In the genomic region with DNA sequence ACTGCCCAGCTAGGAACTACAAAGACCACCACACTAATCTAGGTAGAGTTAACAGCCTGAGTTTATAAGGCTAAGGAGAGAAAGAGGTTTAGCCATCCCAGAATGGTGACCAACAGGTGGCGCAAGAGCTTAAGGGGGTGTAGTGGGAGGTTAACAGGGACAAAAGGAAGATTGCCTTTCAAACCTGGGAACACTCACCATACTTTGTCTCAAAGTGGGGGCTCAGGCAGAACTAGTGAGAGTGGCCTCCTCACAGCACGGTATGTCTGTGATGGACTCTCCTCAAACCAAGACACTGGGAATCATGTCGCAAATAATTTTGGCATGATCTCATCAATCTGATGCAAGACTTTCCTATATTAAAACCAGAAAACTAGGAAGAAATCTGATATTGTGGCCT, we compare ENCODE assay signal across 8 cellular contexts. TPM values are rescaled to one million over a fixed set of nuclear protein-coding genes. Genes with fewer than 3 reads are reported as not detected.
DNase-seq lines count a peak whose midpoint lies in the region; ATAC-seq and TF ChIP-seq lines count a peak whose summit lies in the region.

No MANE protein-coding gene starts in this region.

- TF ChIP-seq CTCF in astrocyte of the spinal cord (IDR thresholded peaks at IDR 0.05; ENCODE audit: low read depth, low read length) (peak; percentile 35), liver (IDR thresholded peaks at IDR 0.05; ENCODE audit: low read depth, low read length, missing input control) (no peak)

- no peaks in the 10 kb centered on the region for H3K27me3 Mint-ChIP-seq in stimulated activated memory B cell treated with anti-CD40 and anti-IgM and Interleukin-4, amounts not matched to agents 10 μg/mL and 1 μg/mL and 100 μg/mL, for 72 hours

- H3K4me1 Mint-ChIP-seq in stimulated activated memory B cell treated with anti-CD40 and anti-IgM and Interleukin-4, amounts not matched to agents 10 μg/mL and 1 μg/mL and 100 μg/mL, for 72 hours, result no peaks in the 10 kb centered on the region

- H3K9me3 Mint-ChIP-seq in stimulated activated memory B cell treated with anti-CD40 and anti-IgM and Interleukin-4, amounts not matched to agents 10 μg/mL and 1 μg/mL and 100 μg/mL, for 72 hours, result no peaks in the 10 kb centered on the region

- H3K27ac Mint-ChIP-seq in stimulated activated memory B cell treated with anti-CD40 and anti-IgM and Interleukin-4, amounts not matched to agents 10 μg/mL and 1 μg/mL and 100 μg/mL, for 72 hours, result no peak overlapping the region

- ATAC-seq in HG02973 (IDR thresholded peaks at IDR 0.05; ENCODE audit: unreplicated experiment) (peak; percentile 52), GM19452 (IDR thresholded peaks at IDR 0.05; ENCODE audit: unreplicated experiment) (no peak)
- peak; percentile 54 for ATAC-seq in stimulated activated memory B cell treated with anti-CD40 and anti-IgM and Interleukin-4, amounts not matched to agents 10 μg/mL and 1 μg/mL and 100 μg/mL, for 72 hours

- H3K4me3 Mint-ChIP-seq in stimulated activated memory B cell treated with anti-CD40 and anti-IgM and Interleukin-4, amounts not matched to agents 10 μg/mL and 1 μg/mL and 100 μg/mL, for 72 hours, result no peak overlapping the region

- in situ Hi-C loops in astrocyte of the spinal cord (cut with HindIII; ENCODE audit: low sequenced_read_pairs), result no loop called here

- TF ChIP-seq RAD21 in liver (IDR thresholded peaks at IDR 0.05), result peak; percentile 66 to 76

- H3K36me3 ChIP-seq in liver (ENCODE audit: control insufficient read depth in 4 of 4, insufficient read depth in 3 of 4, low read depth in 1 of 4, low read length in 3 of 4), result peaks cover 5 to 38% (median 16%) of the 10 kb centered on the region in 4 donors

- H3K9me3 ChIP-seq in liver (ENCODE audit: control insufficient read depth in 4 of 4, low read length in 3 of 4), result no peaks in the 10 kb centered on the region

- H3K4me1 ChIP-seq in liver (ENCODE audit: control insufficient read depth in 4 of 4, insufficient read depth in 4 of 4, low read length in 3 of 4), result peaks cover 0 to 3% (median 1%) of the 10 kb centered on the region in 4 donors

- H3K4me3 ChIP-seq in astrocyte of the spinal cord (ENCODE audit: low read depth, low read length), result no peak overlapping the region
- H3K4me3 ChIP-seq in liver (ENCODE audit: low read depth in 1 of 3, low read length in 3 of 3), result no peak overlapping the region

- H3K27ac ChIP-seq in liver (ENCODE audit: low read depth in 1 of 2, low read length in 2 of 2), result no peak overlapping the region

- peaks cover 42% of the 10 kb centered on the region for H3K36me3 Mint-ChIP-seq in stimulated activated memory B cell treated with anti-CD40 and anti-IgM and Interleukin-4, amounts not matched to agents 10 μg/mL and 1 μg/mL and 100 μg/mL, for 72 hours

- H3K9ac ChIP-seq in liver (ENCODE audit: low read depth in 1 of 2, low read length in 2 of 2), result no peak overlapping the region

- peak; percentile 70 for DNase-seq in COLO668 (lab: John Stamatoyannopoulos, UW; ENCODE audit: unreplicated experiment)
- DNase-seq in T-helper 9 cell, result peak; percentile 59
- no peak for DNase-seq in astrocyte of the spinal cord (ENCODE audit: low read depth, low spot score)
- no peak for DNase-seq in NAMALWA (ENCODE audit: low spot score)

- 91% methylated on average over 3 of the region's 3 CpGs for WGBS in liver

- H3K27me3 ChIP-seq in liver (ENCODE audit: control insufficient read depth in 4 of 4, insufficient read depth in 4 of 4, low read length in 3 of 4), result no peaks in the 10 kb centered on the region

TF ChIP-seq in liver, 16 proteins besides CTCF, POLR2A, EP300 and RAD21:
- TF ChIP-seq REST (IDR thresholded peaks at IDR 0.05) (no peak), ZBTB33 (IDR thresholded peaks at IDR 0.05) (no peak), GABPA (IDR thresholded peaks at IDR 0.05 in 1 of 2, conservative IDR thresholded peaks at IDR 0.05 in 1 of 2) (no peak), YY1 (IDR thresholded peaks at IDR 0.05) (no peak), TAF1 (conservative IDR thresholded peaks at IDR 0.05) (no peak), RXRA (IDR thresholded peaks at IDR 0.05) (no peak)
- TF ChIP-seq, protein P1, sequence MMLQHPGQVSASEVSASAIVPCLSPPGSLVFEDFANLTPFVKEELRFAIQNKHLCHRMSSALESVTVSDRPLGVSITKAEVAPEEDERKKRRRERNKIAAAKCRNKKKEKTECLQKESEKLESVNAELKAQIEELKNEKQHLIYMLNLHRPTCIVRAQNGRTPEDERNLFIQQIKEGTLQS (IDR thresholded peaks at IDR 0.05), result no peak
- TF ChIP-seq, protein P2, sequence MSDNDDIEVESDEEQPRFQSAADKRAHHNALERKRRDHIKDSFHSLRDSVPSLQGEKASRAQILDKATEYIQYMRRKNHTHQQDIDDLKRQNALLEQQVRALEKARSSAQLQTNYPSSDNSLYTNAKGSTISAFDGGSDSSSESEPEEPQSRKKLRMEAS (IDR thresholded peaks at IDR 0.05), result no peak

RNA-seq across cellular contexts. Expression of gene CCNI, which starts 23.4 kb away (rescaled TPM):
- total RNA-seq in liver, result 10 to 100 TPM; 36.2 to 82.1 TPM
- polyA plus RNA-seq in liver, result 10 to 100 TPM; 42.5 to 87.5 TPM

Comparison
In these comparisons a context has a peak if more than half of its experiments do, and no peak if none do; other contexts are left out.
1. DNase-seq: peak in COLO668 (single experiment) and T-helper 9 cell (single experiment); none in astrocyte of the spinal cord (single experiment) and NAMALWA (single experiment).